In genomic region chr5:154836225-154836624, GRCh38 we compare ENCODE assay signal across 26 cellular contexts. TPM values are rescaled to one million over a fixed set of nuclear protein-coding genes. Genes with fewer than 3 reads are reported as not detected.
A peak's percentile ranks its signal among the peaks of the same experiment; 100 is the strongest.
DNase-seq lines count a peak whose midpoint lies in the region; ATAC-seq and TF ChIP-seq lines count a peak whose summit lies in the region.
"Had no signal": no experiment of that assay in that cellular context is flagged by ENCODE, and none has a peak within 500 bp of the region (broad histone marks: within the 10 kb centered on the region; RNA-seq: fewer than 3 reads in every experiment).

No MANE protein-coding gene starts in this region.

- no peak overlapping the region for H3K9ac ChIP-seq in muscle layer of colon (ENCODE audit: low read length)

- 82 to 92% methylated on average over 6 of the region's 6 CpGs for whole genome bisulfite sequencing in tibial nerve, 2 donors

- no peaks in the 10 kb centered on the region for H3K27me3 ChIP-seq in breast epithelium
- H3K27me3 ChIP-seq in muscle layer of colon (ENCODE audit: control insufficient read depth in 1 of 2, insufficient read depth in 2 of 2, low read length in 2 of 2), result no peaks in the 10 kb centered on the region
- no peaks in the 10 kb centered on the region for H3K27me3 ChIP-seq in tibial nerve
- H3K27me3 ChIP-seq: BE2C, cardiac muscle cell had no signal

- TF ChIP-seq CTCF in breast epithelium (IDR thresholded peaks at IDR 0.05) (no peak), tibial nerve (IDR thresholded peaks at IDR 0.05) (no peak)

- H3K36me3 ChIP-seq in breast epithelium, result no peaks in the 10 kb centered on the region
- H3K36me3 ChIP-seq in muscle layer of colon (ENCODE audit: insufficient read depth, low read length), result peaks cover 26% of the 10 kb centered on the region
- H3K36me3 ChIP-seq in tibial nerve, result peaks cover 0 to 54% (median 0%) of the 10 kb centered on the region in 3 donors
- H3K36me3 ChIP-seq: BE2C had no signal

- no peaks in the 10 kb centered on the region for H3K27me3 Mint-ChIP-seq in activated T-cell treated with anti-CD3 and anti-CD28 coated beads, Interleukin-2, amount 50 U/mL, for 24 hours
- H3K27me3 Mint-ChIP-seq in activated T-cell treated with anti-CD3 and anti-CD28 coated beads, Interleukin-2, amount 50 U/mL, for 72 hours (ENCODE audit: low read depth), result no peaks in the 10 kb centered on the region
- H3K27me3 Mint-ChIP-seq: activated CD8-positive, alpha-beta memory T cell treated with anti-CD3 and anti-CD28 coated beads, Interleukin-2, amount 10 ng/mL, durations not matched to agents 7 days and 5 days; activated naive CD4-positive, alpha-beta T cell treated with anti-CD3 and anti-CD28 coated beads, Interleukin-2, amount 50 U/mL, for 24 hours; dendritic cell treated with granulocyte-macrophage colony-stimulating factor and Interleukin-4, amounts not matched to agents 40 ng/mL and 50 ng/mL, for 4 days; naive thymus-derived CD4-positive, alpha-beta T cell; stimulated activated memory B cell treated with anti-CD40 and anti-IgM and Interleukin-4, amounts not matched to agents 10 μg/mL and 1 μg/mL and 100 μg/mL, for 72 hours had no signal

- no peak for TF ChIP-seq EP300 in tibial nerve (IDR thresholded peaks at IDR 0.05)

- H3K9me3 Mint-ChIP-seq in activated T-cell treated with anti-CD3 and anti-CD28 coated beads, Interleukin-2, amount 50 U/mL, for 24 hours, result no peaks in the 10 kb centered on the region
- no peaks in the 10 kb centered on the region for H3K9me3 Mint-ChIP-seq in activated T-cell treated with anti-CD3 and anti-CD28 coated beads, Interleukin-2, amount 50 U/mL, for 72 hours
- H3K9me3 Mint-ChIP-seq: activated naive CD4-positive, alpha-beta T cell treated with anti-CD3 and anti-CD28 coated beads, Interleukin-2, amount 50 U/mL, for 24 hours; activated T-helper 1 cell treated with anti-CD3 and anti-CD28 coated beads, Interleukin-12 subunit alpha, Interleukin-12 subunit beta, Interleukin-2, Interleukin-4 antibody, amounts not matched to agents 30 ng/mL and 10 ng/mL and 1 ng/mL, durations not matched to agents 14 hours and 24 hours and 36 hours; dendritic cell treated with granulocyte-macrophage colony-stimulating factor and Interleukin-4, amounts not matched to agents 40 ng/mL and 50 ng/mL, for 4 days; naive thymus-derived CD4-positive, alpha-beta T cell; stimulated activated memory B cell treated with anti-CD40 and anti-IgM and Interleukin-4, amounts not matched to agents 10 μg/mL and 1 μg/mL and 100 μg/mL, for 72 hours; WTC11 had no signal

- H3K4me3 ChIP-seq in breast epithelium, result no peak overlapping the region
- no peak overlapping the region for H3K4me3 ChIP-seq in muscle layer of colon (ENCODE audit: low read depth in 1 of 2, low read length in 2 of 2)
- H3K4me3 ChIP-seq in tibial nerve, result no peak overlapping the region
- H3K4me3 ChIP-seq: A549, cardiac muscle cell had no signal

- H3K27ac ChIP-seq in breast epithelium (peak overlapping the region; percentile 45 to 72), muscle layer of colon (ENCODE audit: low read depth, low read length) (peak overlapping the region; percentile 34), tibial nerve (peak overlapping the region in 3 of 4 donors; percentile 68 to 79 (median 79))

- intact Hi-C loops in breast epithelium (cut with DNase I; ENCODE audit: low total_unique reads), result no loop called here

- no peak for ATAC-seq in activated T-cell treated with anti-CD3 and anti-CD28 coated beads, Interleukin-2, amount 50 U/mL, for 72 hours (replicated peaks in 1 of 2)
- no peak for ATAC-seq in HG03097 (IDR thresholded peaks at IDR 0.05; ENCODE audit: low FRiP score, unreplicated experiment)
- ATAC-seq: activated CD8-positive, alpha-beta memory T cell treated with anti-CD3 and anti-CD28 coated beads, Interleukin-2, amount 10 ng/mL, durations not matched to agents 7 days and 5 days; naive thymus-derived CD4-positive, alpha-beta T cell; stimulated activated memory B cell treated with anti-CD40 and anti-IgM and Interleukin-4, amounts not matched to agents 10 μg/mL and 1 μg/mL and 100 μg/mL, for 72 hours; WTC11 had no signal

- H3K4me3 Mint-ChIP-seq in activated T-cell treated with anti-CD3 and anti-CD28 coated beads, Interleukin-2, amount 50 U/mL, for 24 hours, result no peak overlapping the region
- no peak overlapping the region for H3K4me3 Mint-ChIP-seq in activated T-cell treated with anti-CD3 and anti-CD28 coated beads, Interleukin-2, amount 50 U/mL, for 72 hours
- H3K4me3 Mint-ChIP-seq: activated CD8-positive, alpha-beta memory T cell treated with anti-CD3 and anti-CD28 coated beads, Interleukin-2, amount 10 ng/mL, durations not matched to agents 7 days and 5 days; activated naive CD4-positive, alpha-beta T cell treated with anti-CD3 and anti-CD28 coated beads, Interleukin-2, amount 50 U/mL, for 24 hours; activated T-helper 1 cell treated with anti-CD3 and anti-CD28 coated beads, Interleukin-12 subunit alpha, Interleukin-12 subunit beta, Interleukin-2, Interleukin-4 antibody, amounts not matched to agents 30 ng/mL and 10 ng/mL and 1 ng/mL, durations not matched to agents 14 hours and 24 hours and 36 hours; dendritic cell treated with granulocyte-macrophage colony-stimulating factor and Interleukin-4, amounts not matched to agents 40 ng/mL and 50 ng/mL, for 4 days; naive thymus-derived CD4-positive, alpha-beta T cell; stimulated activated memory B cell treated with anti-CD40 and anti-IgM and Interleukin-4, amounts not matched to agents 10 μg/mL and 1 μg/mL and 100 μg/mL, for 72 hours; WTC11 had no signal

- H3K9me3 ChIP-seq in breast epithelium, result no peaks in the 10 kb centered on the region
- no peaks in the 10 kb centered on the region for H3K9me3 ChIP-seq in muscle layer of colon (ENCODE audit: low read length)
- H3K9me3 ChIP-seq in tibial nerve, result no peaks in the 10 kb centered on the region
- H3K9me3 ChIP-seq: A549, BE2C had no signal

- H3K4me1 ChIP-seq in breast epithelium, result no peaks in the 10 kb centered on the region
- H3K4me1 ChIP-seq in muscle layer of colon (ENCODE audit: insufficient read depth, low read length), result peaks cover 20% of the 10 kb centered on the region
- peaks cover 0 to 37% (median 12%) of the 10 kb centered on the region in 4 donors for H3K4me1 ChIP-seq in tibial nerve

- H3K4me1 Mint-ChIP-seq in activated T-cell treated with anti-CD3 and anti-CD28 coated beads, Interleukin-2, amount 50 U/mL, for 24 hours (ENCODE audit: low read depth), result peaks cover 2% of the 10 kb centered on the region
- no peaks in the 10 kb centered on the region for H3K4me1 Mint-ChIP-seq in activated T-cell treated with anti-CD3 and anti-CD28 coated beads, Interleukin-2, amount 50 U/mL, for 72 hours (ENCODE audit: low read depth)
- H3K4me1 Mint-ChIP-seq: stimulated activated memory B cell treated with anti-CD40 and anti-IgM and Interleukin-4, amounts not matched to agents 10 μg/mL and 1 μg/mL and 100 μg/mL, for 72 hours; WTC11 had no signal

- peaks cover 32% of the 10 kb centered on the region for H3K36me3 Mint-ChIP-seq in activated T-cell treated with anti-CD3 and anti-CD28 coated beads, Interleukin-2, amount 50 U/mL, for 24 hours (ENCODE audit: low read depth)
- H3K36me3 Mint-ChIP-seq in activated T-cell treated with anti-CD3 and anti-CD28 coated beads, Interleukin-2, amount 50 U/mL, for 72 hours (ENCODE audit: insufficient read depth in 2 of 2), result peaks cover 0 to 2% of the 10 kb centered on the region in 2 donors
- H3K36me3 Mint-ChIP-seq: activated naive CD4-positive, alpha-beta T cell treated with anti-CD3 and anti-CD28 coated beads, Interleukin-2, amount 50 U/mL, for 24 hours had no signal

- TF ChIP-seq POLR2A in breast epithelium (IDR thresholded peaks at IDR 0.05) (no peak), tibial nerve (IDR thresholded peaks at IDR 0.05) (no peak)

- peak overlapping the region; percentile 5 for H3K27ac Mint-ChIP-seq in activated T-cell treated with anti-CD3 and anti-CD28 coated beads, Interleukin-2, amount 50 U/mL, for 24 hours
- no peak overlapping the region for H3K27ac Mint-ChIP-seq in activated T-cell treated with anti-CD3 and anti-CD28 coated beads, Interleukin-2, amount 50 U/mL, for 72 hours
- H3K27ac Mint-ChIP-seq: activated CD8-positive, alpha-beta memory T cell treated with anti-CD3 and anti-CD28 coated beads, Interleukin-2, amount 10 ng/mL, durations not matched to agents 7 days and 5 days; activated naive CD4-positive, alpha-beta T cell treated with anti-CD3 and anti-CD28 coated beads, Interleukin-2, amount 50 U/mL, for 24 hours; activated T-helper 1 cell treated with anti-CD3 and anti-CD28 coated beads, Interleukin-12 subunit alpha, Interleukin-12 subunit beta, Interleukin-2, Interleukin-4 antibody, amounts not matched to agents 30 ng/mL and 10 ng/mL and 1 ng/mL, durations not matched to agents 14 hours and 24 hours and 36 hours; dendritic cell treated with granulocyte-macrophage colony-stimulating factor and Interleukin-4, amounts not matched to agents 40 ng/mL and 50 ng/mL, for 4 days; stimulated activated memory B cell treated with anti-CD40 and anti-IgM and Interleukin-4, amounts not matched to agents 10 μg/mL and 1 μg/mL and 100 μg/mL, for 72 hours had no signal

- no peak for DNase-seq in activated T-cell treated with anti-CD3 and anti-CD28 coated beads, Interleukin-2, amount 50 U/mL, for 24 hours
- no peak for DNase-seq in activated T-cell treated with anti-CD3 and anti-CD28 coated beads, Interleukin-2, amount 50 U/mL, for 72 hours
- DNase-seq in breast epithelium (ENCODE audit: low spot score in 2 of 2) (no peak), tibial nerve (ENCODE audit: low spot score in 2 of 2) (no peak), pons (ENCODE audit: low spot score) (no peak), NCI-H226 (no peak)
- DNase-seq: activated CD4-positive, alpha-beta T cell treated with anti-CD3 and anti-CD28 coated beads, Interleukin-2, amount 50 U/mL, for 1 hour; activated CD8-positive, alpha-beta memory T cell treated with anti-CD3 and anti-CD28 coated beads, Interleukin-2, amount 10 ng/mL, durations not matched to agents 7 days and 5 days; BE2C; DMS79 treated with DMSO at 0.1 percent for 48 hours; KBM-7; MM.1S; naive thymus-derived CD4-positive, alpha-beta T cell; NCI-H1417 treated with DMSO at 0.1 percent for 48 hours; NCI-H524; stimulated activated CD4-positive, alpha-beta T cell treated with anti-CD3 and anti-CD28 coated beads, Interleukin-2, amount 100 ng/mL, for 48 hours; trophoblast cell had no signal

RNA-seq across cellular contexts. Expression of gene FAXDC2, which starts 14.2 kb away (rescaled TPM):
- total RNA-seq in activated T-cell treated with anti-CD3 and anti-CD28 coated beads, Interleukin-2, amount 50 U/mL, for 72 hours, result under 1 TPM in 1 of 2 donors, not detected in 1; 0.43 TPM
- total RNA-seq in breast epithelium, result 100 to 1,000 TPM in 1 of 3 donors, 10 to 100 TPM in 2; 43.9 to 117 (median 52.5) TPM
- total RNA-seq in tibial nerve, result 100 to 1,000 TPM in 1 of 4 donors, 10 to 100 TPM in 3; 57.6 to 154 (median 75.8) TPM
- total RNA-seq: activated CD8-positive, alpha-beta memory T cell treated with anti-CD3 and anti-CD28 coated beads, Interleukin-2, amount 10 ng/mL, durations not matched to agents 7 days and 5 days; activated T-helper 1 cell treated with anti-CD3 and anti-CD28 coated beads, Interleukin-12 subunit alpha, Interleukin-12 subunit beta, Interleukin-2, Interleukin-4 antibody, amounts not matched to agents 30 ng/mL and 10 ng/mL and 1 ng/mL, durations not matched to agents 14 hours and 24 hours and 36 hours had no signal

RNA-seq across cellular contexts. Expression of gene CNOT8, which starts 22.2 kb away (rescaled TPM):
- 10 to 100 TPM; 59.3 to 63.8 TPM for total RNA-seq in activated T-cell treated with anti-CD3 and anti-CD28 coated beads, Interleukin-2, amount 50 U/mL, for 72 hours
- total RNA-seq in breast epithelium, result 100 to 1,000 TPM in 1 of 3 donors, 10 to 100 TPM in 2; 78.7 to 180 (median 84.7) TPM
- 100 to 1,000 TPM in 2 of 4 donors, 10 to 100 TPM in 2; 83.9 to 136 (median 102) TPM for total RNA-seq in tibial nerve

Comparison
In these comparisons a context has a peak if more than half of its experiments do, and no peak if none do; other contexts are left out.
1. RNA of gene FAXDC2, which starts 14.2 kb away (total RNA-seq): 57.6 to 154 TPM in tibial nerve and 43.9 to 117 TPM in breast epithelium; 0.43 TPM in activated T-cell treated with anti-CD3 and anti-CD28 coated beads, Interleukin-2, amount 50 U/mL, for 72 hours; every median in the first group is over 10 times any median in the second.
2. Peak in every context shown above with its lines, with median percentiles within 50 percentile points of each other: H3K27ac ChIP-seq.